In the genomic region with DNA sequence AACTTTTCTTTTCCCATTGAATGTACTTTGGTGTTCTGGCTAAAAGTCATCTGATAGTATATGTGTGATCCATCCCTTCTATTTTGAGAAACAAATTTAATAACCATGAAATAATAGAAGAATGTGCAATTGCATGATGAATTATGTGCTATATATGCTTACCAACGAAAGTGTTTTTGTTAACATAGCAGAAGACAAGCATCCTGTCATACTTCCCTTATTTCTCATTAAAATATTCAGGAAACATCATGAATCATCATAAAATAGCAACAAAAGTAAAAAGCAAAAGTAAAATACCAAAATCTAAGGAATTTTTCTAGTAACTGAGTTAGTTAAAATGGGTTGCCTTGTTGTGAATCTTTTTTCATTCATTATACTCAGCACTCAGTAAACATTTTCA, we compare ENCODE assay signal across 32 cellular contexts.
DNase-seq lines count a peak whose midpoint lies in the region; ATAC-seq, FAIRE-seq and TF ChIP-seq lines count a peak whose summit lies in the region.
"Had no signal": no experiment of that assay in that cellular context is flagged by ENCODE, and none has a peak within 500 bp of the region (broad histone marks: within the 10 kb centered on the region; RNA-seq: fewer than 3 reads in every experiment).

No MANE protein-coding gene starts in this region.

- H3K27ac ChIP-seq in ACC112 (ENCODE audit: low read depth, low read length) (peak overlapping the region; percentile 58), IMR-90 (ENCODE audit: insufficient read depth, low read length) (no peak overlapping the region), kidney (ENCODE audit: low read depth in 2 of 2, low read length in 2 of 2) (no peak overlapping the region)
- H3K27ac ChIP-seq: ascending aorta, cardiac muscle cell, coronary artery, ovary, skin epidermis, upper lobe of left lung had no signal

- intact Hi-C loops in IMR-90 (cut with micrococcal nuclease) (no loop called here), kidney (cut with DNase I) (no loop called here)

- no peak for TF ChIP-seq POLR2A in IMR-90 (IDR thresholded peaks at IDR 0.05; ENCODE audit: low read depth, low read length)

- H3K18ac ChIP-seq in IMR-90 (ENCODE audit: low read depth, low read length), result no peak overlapping the region

- H4K8ac ChIP-seq in IMR-90 (ENCODE audit: low read depth in 2 of 2, low read length in 2 of 2), result no peak overlapping the region

- dilution Hi-C loops in IMR-90 (cut with HindIII; ENCODE audit: low sequenced_read_pairs, unreplicated experiment), result no loop called here

- no TSS peak for BruUV-seq in IMR-90 (replicated peaks; lab: Mats Ljungman, UMichigan)

- H2AK5ac ChIP-seq in IMR-90 (ENCODE audit: low read depth, low read length), result no peak overlapping the region

- H3K9me1 ChIP-seq in IMR-90 (ENCODE audit: insufficient read depth, low read length), result no peaks in the 10 kb centered on the region

- H3K4ac ChIP-seq in IMR-90 (ENCODE audit: low read depth, low read length), result no peak overlapping the region

- H3K4me3 ChIP-seq in ACC112 (ENCODE audit: low read depth, low read length) (no peak overlapping the region), IMR-90 (ENCODE audit: insufficient read depth, low read depth, low read length) (no peak overlapping the region), kidney (ENCODE audit: low read length in 2 of 2) (no peak overlapping the region)
- H3K4me3 ChIP-seq: ascending aorta, cardiac muscle cell, coronary artery, ovary, skin epidermis, upper lobe of left lung had no signal

- H3K36me3 ChIP-seq in ACC112 (ENCODE audit: insufficient read depth, low read length) (no peaks in the 10 kb centered on the region), IMR-90 (ENCODE audit: control insufficient read depth, insufficient read depth, low read length) (no peaks in the 10 kb centered on the region), kidney (ENCODE audit: control insufficient read depth in 1 of 2, insufficient read depth in 2 of 2, low read length in 2 of 2) (no peaks in the 10 kb centered on the region)
- H3K36me3 ChIP-seq: ascending aorta, cardiac muscle cell, ovary, upper lobe of left lung had no signal

- no peak overlapping the region for H4K91ac ChIP-seq in IMR-90 (ENCODE audit: insufficient read depth, low read depth, low read length)

- H2BK5ac ChIP-seq in IMR-90 (ENCODE audit: low read depth, low read length, poor library complexity, severe bottlenecking), result no peak overlapping the region

- whole genome bisulfite sequencing in IMR-90 (ENCODE audit: extremely low coverage in 2 of 2, insufficient read length in 1 of 2), 2 experiments, result no CpG with 5 or more reads among the region's 1 CpG

- H2BK15ac ChIP-seq in IMR-90 (ENCODE audit: low read depth, low read length), result no peak overlapping the region

- H3K27me3 ChIP-seq in ACC112 (ENCODE audit: insufficient read depth, low read length) (no peaks in the 10 kb centered on the region), IMR-90 (ENCODE audit: control insufficient read depth, insufficient read depth, low read length) (no peaks in the 10 kb centered on the region)
- H3K27me3 ChIP-seq: ascending aorta, cardiac muscle cell, ovary, upper lobe of left lung had no signal

- CTCF ChIA-PET in IMR-90 (lab: Yijun Ruan, JAX), result no interaction called here

- peak; percentile 63 for ATAC-seq in IMR-90 (ENCODE audit: low read depth)
- ATAC-seq: esophagus mucosa, left lobe of liver had no signal

- no peak overlapping the region for H4K5ac ChIP-seq in IMR-90 (ENCODE audit: low read depth, low read length)

- TF ChIP-seq CTCF in IMR-90 (conservative IDR thresholded peaks at IDR 0.05; ENCODE audit: low read depth, low read length) (no peak), kidney (IDR thresholded peaks at IDR 0.05; ENCODE audit: borderline replicate concordance, extremely low read depth, insufficient read depth) (no peak)

- in situ Hi-C loops in IMR-90 (cut with MboI; ENCODE audit: low sequenced_read_pairs), result no loop called here

- peaks cover 33% of the 10 kb centered on the region for H3K4me1 ChIP-seq in ACC112 (ENCODE audit: control insufficient read depth, insufficient read depth, low read length, unreplicated experiment)
- H3K4me1 ChIP-seq in IMR-90 (ENCODE audit: control insufficient read depth, insufficient read depth, low read length), result no peaks in the 10 kb centered on the region
- no peaks in the 10 kb centered on the region for H3K4me1 ChIP-seq in kidney (ENCODE audit: control insufficient read depth in 1 of 2, insufficient read depth in 1 of 2, low read depth in 1 of 2, low read length in 2 of 2)
- H3K4me1 ChIP-seq: upper lobe of left lung had no signal

- no peaks in the 10 kb centered on the region for H4K20me1 ChIP-seq in IMR-90 (ENCODE audit: insufficient read depth, low read length)

- no peak overlapping the region for H3K56ac ChIP-seq in IMR-90 (ENCODE audit: extremely low read depth, insufficient read depth, low read length)

- no peak overlapping the region for H3K23ac ChIP-seq in IMR-90 (ENCODE audit: low read depth, low read length)

- H3K79me2 ChIP-seq in ACC112 (ENCODE audit: control insufficient read depth, insufficient read depth, low read length, unreplicated experiment), result no peaks in the 10 kb centered on the region

- TF ChIP-seq RAD21 in IMR-90 (IDR thresholded peaks at IDR 0.05; ENCODE audit: low read length), result no peak

- no peak overlapping the region for H3K4me2 ChIP-seq in IMR-90 (ENCODE audit: low read depth, low read length)

- H3K9me3 ChIP-seq in IMR-90 (ENCODE audit: control insufficient read depth, insufficient read depth, low read length) (no peaks in the 10 kb centered on the region), kidney (ENCODE audit: control insufficient read depth in 1 of 2, low read length in 2 of 2) (no peaks in the 10 kb centered on the region)
- H3K9me3 ChIP-seq: ascending aorta, ovary, upper lobe of left lung had no signal

- no peak overlapping the region for H2BK20ac ChIP-seq in IMR-90 (ENCODE audit: low read depth, low read length)

- H2AK9ac ChIP-seq in IMR-90 (replicated peaks; ENCODE audit: low read depth, low read length, poor library complexity), result no peak overlapping the region

- no peak overlapping the region for H3K9ac ChIP-seq in IMR-90 (ENCODE audit: low read depth, low read length)
- no peak overlapping the region for H3K9ac ChIP-seq in kidney (ENCODE audit: low read length in 2 of 2)

- POLR2A ChIA-PET in IMR-90 (lab: Charles Lee; ENCODE audit: unreplicated experiment), result no interaction called here

- DNase-seq in IMR-90 (peak; percentile 52), dermis blood vessel endothelial cell (peak; percentile 65), iris pigment epithelial cell (ENCODE audit: low read depth) (peak; percentile 45), T1000 (lab: John Stamatoyannopoulos, UW) (no peak), SIG-M5 (lab: John Stamatoyannopoulos, UW) (no peak), kidney (no peak)
- DNase-seq in stimulated activated CD4-positive, alpha-beta T cell treated with anti-CD3 and anti-CD28 coated beads, Interleukin-1b, Interleukin-23, amount 100 ng/mL, for 48 hours, result no peak
- DNase-seq: activated CD4-positive, alpha-beta T cell treated with anti-CD3 and anti-CD28 coated beads, Interleukin-2, amount 50 U/mL, for 1 hour; activated CD4-positive, CD25-positive, alpha-beta regulatory T cell; activated effector memory CD4-positive, alpha-beta T cell treated with anti-CD3 and anti-CD28 coated beads, Interleukin-2, amount 50 U/mL, for 16 hours; activated naive CD8-positive, alpha-beta T cell treated with anti-CD3 and anti-CD28 coated beads for 36 hours; activated T-cell treated with anti-CD3 and anti-CD28 coated beads, Interleukin-2, amount 50 U/mL, for 1 hour; CD8-positive, alpha-beta memory T cell; endodermal cell; hypothalamus; NCI-H1694; NCI-H446; NCI-H748 treated with DMSO at 0.1 percent for 48 hours; nephron progenitor cell; ovary; stimulated activated naive CD4-positive, alpha-beta T cell; upper lobe of left lung had no signal

- no peak overlapping the region for H3K14ac ChIP-seq in IMR-90 (replicated peaks; ENCODE audit: low read depth, low read length)

- no peak overlapping the region for H2BK120ac ChIP-seq in IMR-90 (ENCODE audit: low read depth, low read length)

- peak overlapping the region; percentile 16 for H2AFZ ChIP-seq in ACC112 (ENCODE audit: low read length, unreplicated experiment)
- H2AFZ ChIP-seq in IMR-90 (replicated peaks; ENCODE audit: low read length, poor library complexity), result no peak overlapping the region

- no peaks in the 10 kb centered on the region for H3K79me1 ChIP-seq in IMR-90 (ENCODE audit: low read depth in 1 of 2, low read length in 2 of 2)

- no peak for FAIRE-seq in kidney (lab: Jason Lieb, UNC)
- FAIRE-seq: GM12891, H54, TTC549 had no signal

TF ChIP-seq in IMR-90, 13 proteins besides CTCF, POLR2A, EP300 and RAD21 (continues in another document):
- TF ChIP-seq MAZ (IDR thresholded peaks at IDR 0.05; ENCODE audit: borderline replicate concordance, low read depth, low read length) (no peak), RCOR1 (IDR thresholded peaks at IDR 0.05; ENCODE audit: insufficient replicate concordance, low read length) (no peak), CHD1 (IDR thresholded peaks at IDR 0.05; ENCODE audit: low read depth, low read length) (no peak), NFE2L2 (IDR thresholded peaks at IDR 0.05; ENCODE audit: low read depth, low read length) (no peak), MAFK (IDR thresholded peaks at IDR 0.05; ENCODE audit: low read depth, low read length) (no peak; the same call in 1 of the 2 replicates), FOS (IDR thresholded peaks at IDR 0.05; ENCODE audit: low read depth, low read length) (no peak), SMC3 (IDR thresholded peaks at IDR 0.05; ENCODE audit: low read depth, low read length) (no peak), MXI1 (IDR thresholded peaks at IDR 0.05; ENCODE audit: borderline replicate concordance, low read depth, low read length) (no peak)
- TF ChIP-seq, protein P1, sequence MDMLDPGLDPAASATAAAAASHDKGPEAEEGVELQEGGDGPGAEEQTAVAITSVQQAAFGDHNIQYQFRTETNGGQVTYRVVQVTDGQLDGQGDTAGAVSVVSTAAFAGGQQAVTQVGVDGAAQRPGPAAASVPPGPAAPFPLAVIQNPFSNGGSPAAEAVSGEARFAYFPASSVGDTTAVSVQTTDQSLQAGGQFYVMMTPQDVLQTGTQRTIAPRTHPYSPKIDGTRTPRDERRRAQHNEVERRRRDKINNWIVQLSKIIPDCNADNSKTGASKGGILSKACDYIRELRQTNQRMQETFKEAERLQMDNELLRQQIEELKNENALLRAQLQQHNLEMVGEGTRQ (IDR thresholded peaks at IDR 0.05; ENCODE audit: low read depth, low read length), result no peak
- TF ChIP-seq, protein P2, sequence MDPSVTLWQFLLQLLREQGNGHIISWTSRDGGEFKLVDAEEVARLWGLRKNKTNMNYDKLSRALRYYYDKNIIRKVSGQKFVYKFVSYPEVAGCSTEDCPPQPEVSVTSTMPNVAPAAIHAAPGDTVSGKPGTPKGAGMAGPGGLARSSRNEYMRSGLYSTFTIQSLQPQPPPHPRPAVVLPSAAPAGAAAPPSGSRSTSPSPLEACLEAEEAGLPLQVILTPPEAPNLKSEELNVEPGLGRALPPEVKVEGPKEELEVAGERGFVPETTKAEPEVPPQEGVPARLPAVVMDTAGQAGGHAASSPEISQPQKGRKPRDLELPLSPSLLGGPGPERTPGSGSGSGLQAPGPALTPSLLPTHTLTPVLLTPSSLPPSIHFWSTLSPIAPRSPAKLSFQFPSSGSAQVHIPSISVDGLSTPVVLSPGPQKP (IDR thresholded peaks at IDR 0.05; ENCODE audit: borderline replicate concordance, low read depth, low read length), result no peak

Comparison
In these comparisons a context has a peak if more than half of its experiments do, and no peak if none do; other contexts are left out.
1. DNase-seq: peak in IMR-90 (single experiment), dermis blood vessel endothelial cell (single experiment) and iris pigment epithelial cell (single experiment); none in T1000 (single experiment), SIG-M5 (single experiment), kidney (single experiment) and stimulated activated CD4-positive, alpha-beta T cell treated with anti-CD3 and anti-CD28 coated beads, Interleukin-1b, Interleukin-23, amount 100 ng/mL, for 48 hours (single experiment).